26 cellular contexts compared by ENCODE assay signal in genomic region chr1:233654667-233655432, GRCh38. TPM values are rescaled to one million over a fixed set of nuclear protein-coding genes. Genes with fewer than 3 reads are reported as not detected.
DNase-seq lines count a peak whose midpoint lies in the region; ATAC-seq and TF ChIP-seq lines count a peak whose summit lies in the region.
"Had no signal": no experiment of that assay in that cellular context is flagged by ENCODE, and none has a peak within 500 bp of the region (broad histone marks: within the 10 kb centered on the region; RNA-seq: fewer than 3 reads in every experiment).

No MANE protein-coding gene starts in this region.

- peaks cover 5% of the 10 kb centered on the region for H3K9me3 Mint-ChIP-seq in type B pancreatic cell
- H3K9me3 Mint-ChIP-seq: activated naive CD8-positive, alpha-beta T cell treated with anti-CD3 and anti-CD28 coated beads for 36 hours; activated T-helper 17 cell treated with anti-CD3 and anti-CD28 coated beads, Interleukin-2, amount 50 U/mL, for 72 hours; dendritic cell treated with granulocyte-macrophage colony-stimulating factor and Interleukin-4, amounts not matched to agents 40 ng/mL and 50 ng/mL, for 4 days had no signal

- no peaks in the 10 kb centered on the region for H3K36me3 ChIP-seq in left lung
- H3K36me3 ChIP-seq: left ventricle myocardium inferior, neutrophil, upper lobe of left lung had no signal

- peaks cover 15% of the 10 kb centered on the region for H3K36me3 Mint-ChIP-seq in type B pancreatic cell
- H3K36me3 Mint-ChIP-seq: activated naive CD8-positive, alpha-beta T cell treated with anti-CD3 and anti-CD28 coated beads for 36 hours; stimulated activated effector memory CD8-positive, alpha-beta T cell treated with anti-CD3 and anti-CD28 coated beads, Interleukin-12 subunit alpha, Interleukin-12 subunit beta, amount 100 ng/mL, for 72 hours had no signal

- TF ChIP-seq CTCF in LNCaP clone FGC (IDR thresholded peaks at IDR 0.05; ENCODE audit: control insufficient read depth, extremely low read depth, insufficient read depth) (no peak), left lung (IDR thresholded peaks at IDR 0.05) (no peak), type B pancreatic cell (conservative IDR thresholded peaks at IDR 0.05) (no peak)

- peak overlapping the region; percentile 7 for H3K4me3 Mint-ChIP-seq in type B pancreatic cell
- H3K4me3 Mint-ChIP-seq: activated CD4-positive, alpha-beta T cell treated with anti-CD3 and anti-CD28 coated beads for 36 hours; activated naive CD8-positive, alpha-beta T cell treated with anti-CD3 and anti-CD28 coated beads for 36 hours; activated T-helper 17 cell treated with anti-CD3 and anti-CD28 coated beads, Interleukin-2, amount 50 U/mL, for 72 hours; dendritic cell treated with granulocyte-macrophage colony-stimulating factor and Interleukin-4, amounts not matched to agents 40 ng/mL and 50 ng/mL, for 4 days; stimulated activated effector memory CD8-positive, alpha-beta T cell treated with anti-CD3 and anti-CD28 coated beads, Interleukin-12 subunit alpha, Interleukin-12 subunit beta, amount 100 ng/mL, for 72 hours had no signal

- no peaks in the 10 kb centered on the region for H3K27me3 Mint-ChIP-seq in type B pancreatic cell
- H3K27me3 Mint-ChIP-seq: activated naive CD8-positive, alpha-beta T cell treated with anti-CD3 and anti-CD28 coated beads for 36 hours; dendritic cell treated with granulocyte-macrophage colony-stimulating factor and Interleukin-4, amounts not matched to agents 40 ng/mL and 50 ng/mL, for 4 days had no signal

- H3K27me3 ChIP-seq in left lung: no peaks in the 10 kb centered on the region
- H3K27me3 ChIP-seq: body of pancreas, neutrophil, upper lobe of left lung had no signal

- intact Hi-C loops in left lung (cut with DNase I): no loop called here

- peak; percentile 50 for DNase-seq in LNCaP clone FGC (ENCODE audit: low read depth)
- no peak for DNase-seq in caudate nucleus (lab: John Stamatoyannopoulos, UW)
- DNase-seq in left lung: peak in 1 of 2 donors; percentile 72
- no peak for DNase-seq in type B pancreatic cell (ENCODE audit: extremely low spot score, unreplicated experiment)
- no peak for DNase-seq in NCI-H2107 (lab: John Stamatoyannopoulos, UW)
- DNase-seq: activated CD4-positive, alpha-beta T cell treated with anti-CD3 and anti-CD28 coated beads for 36 hours; activated naive CD8-positive, alpha-beta T cell treated with anti-CD3 and anti-CD28 coated beads for 36 hours; COR-L47; erythroblast; GOT3; KBM-7; left ventricle myocardium inferior; NCI-H1048; NCI-H2029; NCI-H510A treated with DMSO at 0.1 percent for 48 hours; stimulated activated CD4-positive, alpha-beta T cell treated with anti-CD3 and anti-CD28 coated beads, Interleukin-15, amount 100 ng/mL, for 24 hours; SW 1271; upper lobe of left lung had no signal

- H3K4me1 Mint-ChIP-seq in type B pancreatic cell (ENCODE audit: unreplicated experiment): peaks cover 14% of the 10 kb centered on the region
- H3K4me1 Mint-ChIP-seq: activated CD4-positive, alpha-beta T cell treated with anti-CD3 and anti-CD28 coated beads for 36 hours; activated naive CD8-positive, alpha-beta T cell treated with anti-CD3 and anti-CD28 coated beads for 36 hours; activated T-helper 17 cell treated with anti-CD3 and anti-CD28 coated beads, Interleukin-2, amount 50 U/mL, for 72 hours; stimulated activated effector memory CD8-positive, alpha-beta T cell treated with anti-CD3 and anti-CD28 coated beads, Interleukin-12 subunit alpha, Interleukin-12 subunit beta, amount 100 ng/mL, for 72 hours had no signal

- H3K9me3 ChIP-seq in left lung: no peaks in the 10 kb centered on the region
- H3K9me3 ChIP-seq: body of pancreas, left ventricle myocardium inferior, neutrophil, upper lobe of left lung had no signal

- H3K4me3 ChIP-seq in LNCaP clone FGC (ENCODE audit: low read depth, low read length) (no peak overlapping the region), left lung (no peak overlapping the region)
- H3K4me3 ChIP-seq: body of pancreas, left ventricle myocardium inferior, upper lobe of left lung had no signal

- H3K4me1 ChIP-seq in left lung: no peaks in the 10 kb centered on the region
- H3K4me1 ChIP-seq: body of pancreas, left ventricle myocardium inferior, upper lobe of left lung had no signal

- H3K27ac ChIP-seq in caudate nucleus (ENCODE audit: low read depth, low read length) (peak overlapping the region; percentile 18), left lung (no peak overlapping the region)
- H3K27ac ChIP-seq: body of pancreas, HL-60, left ventricle myocardium inferior, neutrophil, upper lobe of left lung had no signal

- peak overlapping the region; percentile 32 for H3K27ac Mint-ChIP-seq in type B pancreatic cell
- H3K27ac Mint-ChIP-seq: activated CD4-positive, alpha-beta T cell treated with anti-CD3 and anti-CD28 coated beads for 36 hours; activated naive CD8-positive, alpha-beta T cell treated with anti-CD3 and anti-CD28 coated beads for 36 hours; activated T-helper 17 cell treated with anti-CD3 and anti-CD28 coated beads, Interleukin-2, amount 50 U/mL, for 72 hours; dendritic cell treated with granulocyte-macrophage colony-stimulating factor and Interleukin-4, amounts not matched to agents 40 ng/mL and 50 ng/mL, for 4 days; stimulated activated effector memory CD8-positive, alpha-beta T cell treated with anti-CD3 and anti-CD28 coated beads, Interleukin-12 subunit alpha, Interleukin-12 subunit beta, amount 100 ng/mL, for 72 hours had no signal

- peak; percentile 44 for ATAC-seq in left lung
- ATAC-seq in GM18520 (IDR thresholded peaks at IDR 0.05; ENCODE audit: unreplicated experiment): no peak
- ATAC-seq in GM21360 (IDR thresholded peaks at IDR 0.05; ENCODE audit: unreplicated experiment): no peak
- ATAC-seq: activated CD4-positive, alpha-beta T cell treated with anti-CD3 and anti-CD28 coated beads for 36 hours; activated T-helper 17 cell treated with anti-CD3 and anti-CD28 coated beads, Interleukin-2, amount 50 U/mL, for 72 hours; body of pancreas; stimulated activated effector memory CD8-positive, alpha-beta T cell treated with anti-CD3 and anti-CD28 coated beads, Interleukin-12 subunit alpha, Interleukin-12 subunit beta, amount 100 ng/mL, for 72 hours had no signal

RNA-seq across cellular contexts. Expression of gene KCNK1, which starts 40.9 kb away (rescaled TPM):
- 10 to 100 TPM; 13.5 to 16.3 TPM for total RNA-seq in left lung
- total RNA-seq in type B pancreatic cell (ENCODE audit: low replicate concordance): 13.7 and 18.7 TPM in 2 replicates
- total RNA-seq: activated naive CD8-positive, alpha-beta T cell treated with anti-CD3 and anti-CD28 coated beads for 36 hours had no signal
